15 cellular contexts compared by ENCODE assay signal in genomic region chr13:42393573-42394360, GRCh38.
DNase-seq lines count a peak whose midpoint lies in the region; ATAC-seq and TF ChIP-seq lines count a peak whose summit lies in the region.
"Had no signal": no experiment of that assay in that cellular context is flagged by ENCODE, and none has a peak within 500 bp of the region (broad histone marks: within the 10 kb centered on the region; RNA-seq: fewer than 3 reads in every experiment).

No MANE protein-coding gene starts in this region.

- H3K9ac ChIP-seq in neural progenitor cell: no peak overlapping the region

- no peak for DNase-seq in activated CD4-positive, CD25-positive, alpha-beta regulatory T cell treated with anti-CD3 and anti-CD28 coated beads, Interleukin-2, amount 50 U/mL, for 72 hours
- DNase-seq in WTC11 (ENCODE audit: low spot score) (no peak), A673 (ENCODE audit: low spot score) (no peak), neural progenitor cell (ENCODE audit: low spot score) (no peak), SJCRH30 (no peak)
- no peak for DNase-seq in naive thymus-derived CD4-positive, alpha-beta T cell
- DNase-seq: activated B cell treated with CpG ODN at 0.5 μM for 24 hours, amygdala, Karpas-422, NCI-H2029, testis had no signal

- no peaks in the 10 kb centered on the region for H3K9me3 ChIP-seq in naive thymus-derived CD4-positive, alpha-beta T cell (ENCODE audit: control insufficient read depth in 2 of 3, low read length in 3 of 3)
- no peaks in the 10 kb centered on the region for H3K9me3 ChIP-seq in A673 (ENCODE audit: low read depth, low read length, poor library complexity, severe bottlenecking)
- no peaks in the 10 kb centered on the region for H3K9me3 ChIP-seq in neural progenitor cell (ENCODE audit: low read depth)
- no peaks in the 10 kb centered on the region for H3K9me3 ChIP-seq in SJCRH30 (replicated peaks)
- H3K9me3 ChIP-seq: testis had no signal

- H3K36me3 ChIP-seq in naive thymus-derived CD4-positive, alpha-beta T cell (ENCODE audit: control insufficient read depth in 2 of 3, insufficient read depth in 3 of 3, low read length in 3 of 3): no peaks in the 10 kb centered on the region
- no peaks in the 10 kb centered on the region for H3K36me3 ChIP-seq in A673 (ENCODE audit: insufficient read depth, low read length, poor library complexity, severe bottlenecking)
- H3K36me3 ChIP-seq in neural progenitor cell: no peaks in the 10 kb centered on the region
- H3K36me3 ChIP-seq in SJCRH30: no peaks in the 10 kb centered on the region

- no peak overlapping the region for H3K27ac ChIP-seq in naive thymus-derived CD4-positive, alpha-beta T cell (ENCODE audit: low read depth, low read length)
- H3K27ac ChIP-seq in A673 (ENCODE audit: low read depth, low read length, poor library complexity, severe bottlenecking) (no peak overlapping the region), neural progenitor cell (no peak overlapping the region), SJCRH30 (no peak overlapping the region)
- H3K27ac ChIP-seq: SK-N-MC, testis had no signal

- H3K27ac Mint-ChIP-seq in WTC11 (no peak overlapping the region), neural progenitor cell (no peak overlapping the region)
- peak overlapping the region; percentile 28 to 98 (median 78) for H3K27ac Mint-ChIP-seq in naive thymus-derived CD4-positive, alpha-beta T cell
- H3K27ac Mint-ChIP-seq: dendritic cell treated with granulocyte-macrophage colony-stimulating factor and Interleukin-4, amounts not matched to agents 40 ng/mL and 50 ng/mL, for 4 days had no signal

- no peaks in the 10 kb centered on the region for H3F3A ChIP-seq in neural progenitor cell (ENCODE audit: low read depth)

- TF ChIP-seq CTCF in WTC11 (IDR thresholded peaks at IDR 0.05) (no peak), A673 (conservative IDR thresholded peaks at IDR 0.05; ENCODE audit: low read depth, low read length) (no peak), neural progenitor cell (IDR thresholded peaks at IDR 0.05) (no peak)

- CTCF ChIA-PET in WTC11 (lab: Charles Lee) (no interaction called here), A673 (lab: Charles Lee) (no interaction called here)
- CTCF ChIA-PET in naive thymus-derived CD4-positive, alpha-beta T cell (lab: Charles Lee): no interaction called here

- BruUV-seq in A673 (replicated peaks; lab: Mats Ljungman, UMichigan): no TSS peak

- no peaks in the 10 kb centered on the region for H3K27me3 ChIP-seq in naive thymus-derived CD4-positive, alpha-beta T cell (ENCODE audit: control insufficient read depth in 2 of 2, insufficient read depth in 2 of 2, low read length in 2 of 2)
- H3K27me3 ChIP-seq in A673 (replicated peaks; ENCODE audit: insufficient read depth, low read depth, low read length, poor library complexity) (no peaks in the 10 kb centered on the region), neural progenitor cell (no peaks in the 10 kb centered on the region), SJCRH30 (no peaks in the 10 kb centered on the region)
- H3K27me3 ChIP-seq: testis had no signal

- no peaks in the 10 kb centered on the region for H3K79me2 ChIP-seq in neural progenitor cell (ENCODE audit: low read depth)

- no peak overlapping the region for H3K4me3 ChIP-seq in naive thymus-derived CD4-positive, alpha-beta T cell (ENCODE audit: low read length)
- H3K4me3 ChIP-seq in A673 (ENCODE audit: low read depth, low read length, poor library complexity, severe bottlenecking) (no peak overlapping the region), neural progenitor cell (no peak overlapping the region), SJCRH30 (no peak overlapping the region)
- H3K4me3 ChIP-seq: SK-N-MC, testis had no signal

- peak; percentile 28 to 43 for ATAC-seq in activated CD4-positive, CD25-positive, alpha-beta regulatory T cell treated with anti-CD3 and anti-CD28 coated beads, Interleukin-2, amount 50 U/mL, for 24 hours
- ATAC-seq in GM18870 (IDR thresholded peaks at IDR 0.05; ENCODE audit: unreplicated experiment) (peak; percentile 40), WTC11 (no peak)
- ATAC-seq in naive thymus-derived CD4-positive, alpha-beta T cell: no peak

- H3K4me1 ChIP-seq in naive thymus-derived CD4-positive, alpha-beta T cell (ENCODE audit: control insufficient read depth in 2 of 2, insufficient read depth in 2 of 2, low read length in 2 of 2): peaks cover 47 to 60% of the 10 kb centered on the region in 2 donors
- no peaks in the 10 kb centered on the region for H3K4me1 ChIP-seq in A673 (ENCODE audit: insufficient read depth, low read length, poor library complexity, severe bottlenecking)
- peaks cover 11% of the 10 kb centered on the region for H3K4me1 ChIP-seq in neural progenitor cell
- no peaks in the 10 kb centered on the region for H3K4me1 ChIP-seq in SJCRH30
- H3K4me1 ChIP-seq: testis had no signal

- intact Hi-C loops in naive thymus-derived CD4-positive, alpha-beta T cell (cut with micrococcal nuclease): loop anchor here (1.0 to 10.0 kb wide), 14 partner anchors 13 to 1409 kb away; partner anchors contain the start of gene DGKH (in 2 of the 2)
- intact Hi-C loops in A673 (cut with micrococcal nuclease; ENCODE audit: unreplicated experiment): no loop called here

- no peak overlapping the region for H3K4me3 Mint-ChIP-seq in WTC11
- peak overlapping the region; percentile 39 to 86 (median 80) for H3K4me3 Mint-ChIP-seq in naive thymus-derived CD4-positive, alpha-beta T cell
- H3K4me3 Mint-ChIP-seq in neural progenitor cell: no peak overlapping the region
- H3K4me3 Mint-ChIP-seq: activated B cell treated with CpG ODN at 0.5 μM for 24 hours; dendritic cell treated with granulocyte-macrophage colony-stimulating factor and Interleukin-4, amounts not matched to agents 40 ng/mL and 50 ng/mL, for 4 days had no signal

- peaks cover 3% of the 10 kb centered on the region; the same call in 1 of the 2 replicates for H3K9me3 Mint-ChIP-seq in WTC11
- peaks cover 0 to 10% (median 0%) of the 10 kb centered on the region in 11 donors for H3K9me3 Mint-ChIP-seq in naive thymus-derived CD4-positive, alpha-beta T cell
- peaks cover 3% of the 10 kb centered on the region for H3K9me3 Mint-ChIP-seq in neural progenitor cell
- H3K9me3 Mint-ChIP-seq: activated B cell treated with CpG ODN at 0.5 μM for 24 hours; dendritic cell treated with granulocyte-macrophage colony-stimulating factor and Interleukin-4, amounts not matched to agents 40 ng/mL and 50 ng/mL, for 4 days had no signal

- H2AFZ ChIP-seq in neural progenitor cell (replicated peaks): no peak overlapping the region

- H3K4me1 Mint-ChIP-seq in WTC11: peaks cover 13% of the 10 kb centered on the region
- H3K4me1 Mint-ChIP-seq in naive thymus-derived CD4-positive, alpha-beta T cell: peaks cover 30 to 73% (median 65%) of the 10 kb centered on the region in 7 donors
- peaks cover 2% of the 10 kb centered on the region for H3K4me1 Mint-ChIP-seq in neural progenitor cell

- no peaks in the 10 kb centered on the region; the same call in 1 of the 2 replicates for H3K27me3 Mint-ChIP-seq in WTC11 (ENCODE audit: low read depth)
- no peaks in the 10 kb centered on the region for H3K27me3 Mint-ChIP-seq in naive thymus-derived CD4-positive, alpha-beta T cell
- peaks cover 4% of the 10 kb centered on the region for H3K27me3 Mint-ChIP-seq in neural progenitor cell (ENCODE audit: insufficient read depth, low read depth)
- H3K27me3 Mint-ChIP-seq: activated B cell treated with CpG ODN at 0.5 μM for 24 hours; dendritic cell treated with granulocyte-macrophage colony-stimulating factor and Interleukin-4, amounts not matched to agents 40 ng/mL and 50 ng/mL, for 4 days had no signal

- no peak overlapping the region for H3K4me2 ChIP-seq in neural progenitor cell

- no peaks in the 10 kb centered on the region for H4K20me1 ChIP-seq in neural progenitor cell (ENCODE audit: low read depth)

- H3K36me3 Mint-ChIP-seq in WTC11 (no peaks in the 10 kb centered on the region), neural progenitor cell (no peaks in the 10 kb centered on the region)
- peaks cover 0 to 13% (median 0%) of the 10 kb centered on the region in 5 donors for H3K36me3 Mint-ChIP-seq in naive thymus-derived CD4-positive, alpha-beta T cell

- POLR2A ChIA-PET in WTC11 (lab: Charles Lee) (no interaction called here), A673 (lab: Charles Lee; ENCODE audit: low non-redundant PET) (no interaction called here)
- POLR2A ChIA-PET in naive thymus-derived CD4-positive, alpha-beta T cell (lab: Charles Lee): interaction anchor here (1.2 kb wide), 1 partner anchor 39 kb away, joined by 5 read pairs; no protein-coding TSS in a partner anchor

TF ChIP-seq in WTC11, 78 proteins besides CTCF, POLR2A, EP300 and RAD21 (continues in another document):
- TF ChIP-seq MLX (CRISPR knock-in tag; IDR thresholded peaks at IDR 0.05) (no peak), E2F4 (CRISPR knock-in tag; IDR thresholded peaks at IDR 0.05; ENCODE audit: borderline replicate concordance, low read depth) (no peak), ATF6 (CRISPR knock-in tag; IDR thresholded peaks at IDR 0.05) (no peak)

Comparison
In these comparisons a context has a peak if more than half of its experiments do, and no peak if none do; other contexts are left out.
1. ATAC-seq: peak in activated CD4-positive, CD25-positive, alpha-beta regulatory T cell treated with anti-CD3 and anti-CD28 coated beads, Interleukin-2, amount 50 U/mL, for 24 hours (2 of 2) and GM18870 (single experiment); none in WTC11 (single experiment) and naive thymus-derived CD4-positive, alpha-beta T cell (single experiment).
2. H3K27ac Mint-ChIP-seq: peak in naive thymus-derived CD4-positive, alpha-beta T cell (9 of 9); none in WTC11 (single experiment) and neural progenitor cell (single experiment).
3. H3K4me3 Mint-ChIP-seq: peak in naive thymus-derived CD4-positive, alpha-beta T cell (10 of 10); none in WTC11 (single experiment) and neural progenitor cell (single experiment).